Comparison of ENCODE assay signal across 8 cellular contexts in the genomic region with DNA sequence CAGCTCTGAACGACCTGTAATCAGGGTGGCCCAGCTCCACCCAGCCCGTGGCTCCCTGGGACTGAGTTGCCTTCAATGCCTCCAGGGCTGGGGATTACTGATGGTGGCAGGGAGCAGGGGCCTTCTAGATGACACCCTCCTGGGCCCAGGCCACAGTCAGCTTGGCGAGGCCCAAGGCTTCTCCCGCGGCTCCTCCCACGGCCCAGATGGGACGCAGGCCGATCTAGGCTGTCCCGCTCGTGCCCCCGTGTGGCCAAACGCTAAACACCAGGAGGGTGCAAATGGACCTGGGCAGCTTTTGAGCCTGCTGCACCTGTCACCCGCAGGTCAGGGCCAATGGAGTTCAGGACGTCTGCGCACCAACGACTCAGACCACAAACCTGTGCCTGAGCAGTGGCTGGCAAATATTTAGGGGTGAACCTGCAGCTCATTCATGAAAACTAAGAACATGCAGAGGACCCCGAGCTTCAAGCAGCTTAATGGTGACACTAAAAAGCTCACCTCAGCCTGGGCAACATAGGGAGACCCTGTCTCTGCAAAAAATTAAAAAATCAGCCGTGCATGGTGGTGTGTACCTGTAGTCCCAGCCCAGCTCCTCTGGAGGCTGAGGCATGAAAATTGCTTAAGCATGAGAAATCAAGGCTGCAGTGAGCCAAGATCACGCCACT. TPM values are rescaled to one million over a fixed set of nuclear protein-coding genes. Genes with fewer than 3 reads are reported as not detected.
DNase-seq lines count a peak whose midpoint lies in the region; ATAC-seq and TF ChIP-seq lines count a peak whose summit lies in the region.

No MANE protein-coding gene starts in this region.

- TF ChIP-seq CTCF in HL-60 (IDR thresholded peaks at IDR 0.05; ENCODE audit: insufficient read depth, low read length): peak; percentile 20

- H3K4me1 Mint-ChIP-seq in naive B cell: peaks cover 0 to 6% (median 5%) of the 10 kb centered on the region in 3 donors

- no peak overlapping the region for H3K4me3 ChIP-seq in HL-60 (replicated peaks; ENCODE audit: insufficient read depth, low read length)

- peak; percentile 50 for DNase-seq in DMS114 treated with DMSO at 0.1 percent for 48 hours (lab: John Stamatoyannopoulos, UW; ENCODE audit: unreplicated experiment)
- DNase-seq in HL-60 (ENCODE audit: low read depth in 1 of 2, low spot score in 1 of 2): peak in 1 of 2 experiments; percentile 67
- peak; percentile 94 for DNase-seq in OCI-M1 (lab: John Stamatoyannopoulos, UW)
- peak; percentile 72 for DNase-seq in activated T-cell treated with anti-CD3 and anti-CD28 coated beads for 4 hours
- peak; percentile 58 for DNase-seq in naive B cell
- DNase-seq in stimulated activated CD8-positive, alpha-beta memory T cell treated with anti-CD3 and anti-CD28 coated beads, Interleukin-7, amount 100 ng/mL, for 4 hours (ENCODE audit: low read depth in 2 of 2): peak; percentile 46 to 64

- ATAC-seq in GM21367 (IDR thresholded peaks at IDR 0.05; ENCODE audit: unreplicated experiment): peak; percentile 93
- peak; percentile 95 for ATAC-seq in esophagus mucosa
- peak; percentile 96 to 97 for ATAC-seq in naive B cell (ENCODE audit: low read depth in 2 of 2)

- H3K27me3 Mint-ChIP-seq in naive B cell: no peaks in the 10 kb centered on the region

- H3K9me3 Mint-ChIP-seq in naive B cell: no peaks in the 10 kb centered on the region

- no peaks in the 10 kb centered on the region for H3K36me3 Mint-ChIP-seq in naive B cell

- no peak overlapping the region for H3K4me3 Mint-ChIP-seq in naive B cell

- peak overlapping the region in 2 of 6 donors; percentile 53 to 57 for H3K27ac Mint-ChIP-seq in naive B cell

- no peaks in the 10 kb centered on the region for H3K27me3 ChIP-seq in HL-60 (ENCODE audit: insufficient read depth, poor library complexity, severe bottlenecking)

- no peak overlapping the region for H3K27ac ChIP-seq in HL-60 (replicated peaks)

RNA-seq across cellular contexts. Expression of a gene that starts 43.2 kb away (rescaled TPM):
- total RNA-seq in esophagus mucosa: 15.3 TPM
- polyA plus RNA-seq in naive B cell (ENCODE audit: low read depth in 6 of 6): 10 to 100 TPM in 2 of 6 donors, 1 to 10 TPM in 4; 5.4 to 15.0 (median 7.7) TPM
